In genomic region chr14:88785911-88786310, GRCh38 we compare ENCODE assay signal across 27 cellular contexts.
"Had no signal": no experiment of that assay in that cellular context is flagged by ENCODE, and none has a peak within 500 bp of the region (broad histone marks: within the 10 kb centered on the region; RNA-seq: fewer than 3 reads in every experiment).

No MANE protein-coding gene starts in this region.

- H3K27me3 ChIP-seq: stomach, suprapubic skin, testis, thyroid gland, tibial artery, tibial nerve, transverse colon, upper lobe of left lung, uterus, vagina had no signal

- H3K4me3 Mint-ChIP-seq: stimulated activated effector memory CD8-positive, alpha-beta T cell treated with anti-CD3 and anti-CD28 coated beads, Interleukin-12 subunit alpha, Interleukin-12 subunit beta, amount 100 ng/mL, for 72 hours; stimulated activated memory B cell treated with anti-CD40 and anti-IgM and Interleukin-4, amounts not matched to agents 10 μg/mL and 1 μg/mL and 100 μg/mL, for 72 hours; stimulated activated naive B cell treated with anti-CD40 and anti-IgM and Interleukin-4, amounts not matched to agents 10 μg/mL and 1 μg/mL and 100 μg/mL, for 72 hours; stimulated activated naive CD8-positive, alpha-beta T cell treated with anti-CD3 and anti-CD28 coated beads, Interleukin-15, amount 100 ng/mL, for 72 hours; stimulated activated naive CD8-positive, alpha-beta T cell treated with anti-CD3 and anti-CD28 coated beads, Interleukin-15, Interleukin-2, amounts not matched to agents 100 ng/mL and 50 ng/mL, for 24 hours; type B pancreatic cell had no signal

- H3K27ac ChIP-seq: stomach, suprapubic skin, testis, thoracic aorta, thyroid gland, tibial artery, tibial nerve, transverse colon, upper lobe of left lung, upper lobe of right lung, uterus, vagina had no signal

- H3K36me3 ChIP-seq: stomach, suprapubic skin, thoracic aorta, thyroid gland, tibial artery, tibial nerve, transverse colon, upper lobe of left lung, upper lobe of right lung, uterus, vagina had no signal

- H3K27me3 Mint-ChIP-seq: stimulated activated memory B cell treated with anti-CD40 and anti-IgM and Interleukin-4, amounts not matched to agents 10 μg/mL and 1 μg/mL and 100 μg/mL, for 72 hours; stimulated activated naive CD8-positive, alpha-beta T cell treated with anti-CD3 and anti-CD28 coated beads, Interleukin-15, amount 100 ng/mL, for 72 hours; stimulated activated naive CD8-positive, alpha-beta T cell treated with anti-CD3 and anti-CD28 coated beads, Interleukin-15, Interleukin-2, amounts not matched to agents 100 ng/mL and 50 ng/mL, for 24 hours had no signal

- H3K27ac Mint-ChIP-seq: stimulated activated effector memory CD8-positive, alpha-beta T cell treated with anti-CD3 and anti-CD28 coated beads, Interleukin-12 subunit alpha, Interleukin-12 subunit beta, amount 100 ng/mL, for 72 hours; stimulated activated naive CD8-positive, alpha-beta T cell treated with anti-CD3 and anti-CD28 coated beads, Interleukin-15, amount 100 ng/mL, for 72 hours; stimulated activated naive CD8-positive, alpha-beta T cell treated with anti-CD3 and anti-CD28 coated beads, Interleukin-15, Interleukin-2, amounts not matched to agents 100 ng/mL and 50 ng/mL, for 24 hours; type B pancreatic cell had no signal

- H3K9me3 ChIP-seq: suprapubic skin, testis, thoracic aorta, thyroid gland, tibial artery, uterus, vagina had no signal

- H3K36me3 Mint-ChIP-seq: stimulated activated effector memory CD8-positive, alpha-beta T cell treated with anti-CD3 and anti-CD28 coated beads, Interleukin-12 subunit alpha, Interleukin-12 subunit beta, amount 100 ng/mL, for 72 hours; type B pancreatic cell had no signal

- ATAC-seq: stimulated activated effector memory CD8-positive, alpha-beta T cell treated with anti-CD3 and anti-CD28 coated beads, Interleukin-12 subunit alpha, Interleukin-12 subunit beta, amount 100 ng/mL, for 72 hours; stimulated activated memory B cell treated with anti-CD40 and anti-IgM and Interleukin-4, amounts not matched to agents 10 μg/mL and 1 μg/mL and 100 μg/mL, for 72 hours; stimulated activated naive B cell treated with anti-CD40 and anti-IgM and Interleukin-4, amounts not matched to agents 10 μg/mL and 1 μg/mL and 100 μg/mL, for 72 hours; stimulated activated naive CD8-positive, alpha-beta T cell treated with anti-CD3 and anti-CD28 coated beads, Interleukin-15, amount 100 ng/mL, for 72 hours; stimulated activated naive CD8-positive, alpha-beta T cell treated with anti-CD3 and anti-CD28 coated beads, Interleukin-15, Interleukin-2, amounts not matched to agents 100 U/mL and 50 U/mL, for 24 hours; upper lobe of right lung had no signal

- DNase-seq: stimulated activated CD4-positive, alpha-beta T cell treated with anti-CD3 and anti-CD28 coated beads, Interleukin-2, amount 100 ng/mL, for 48 hours; stimulated activated CD4-positive, alpha-beta T cell treated with anti-CD3 and anti-CD28 coated beads, Interleukin-4, amount 100 ng/mL, for 1 hour; stimulated activated CD4-positive, alpha-beta T cell treated with anti-CD3 and anti-CD28 coated beads, Interleukin-4, amount 100 ng/mL, for 24 hours; stimulated activated CD4-positive, alpha-beta T cell treated with anti-CD3 and anti-CD28 coated beads, Interleukin-4, amount 100 ng/mL, for 4 hours; stimulated activated CD8-positive, alpha-beta memory T cell treated with anti-CD3 and anti-CD28 coated beads, Interleukin-4, amount 100 ng/mL, for 48 hours; stimulated activated naive B cell treated with anti-CD40 and anti-IgM and Interleukin-4, amounts not matched to agents 10 μg/mL and 1 μg/mL and 100 μg/mL, for 72 hours; stimulated activated naive CD4-positive, alpha-beta T cell; stimulated activated naive CD4-positive, alpha-beta T cell treated with Interleukin-2 at 50 U/mL for 16 hours; stimulated activated naive CD8-positive, alpha-beta T cell treated with anti-CD3 and anti-CD28 coated beads, Interleukin-15, amount 100 ng/mL, for 72 hours; stimulated activated naive CD8-positive, alpha-beta T cell treated with anti-CD3 and anti-CD28 coated beads, Interleukin-15, Interleukin-2, amounts not matched to agents 100 U/mL and 50 U/mL, for 24 hours; stomach; substantia nigra; testis; thyroid gland; tibial artery; transverse colon; upper lobe of left lung; upper lobe of right lung; uterus had no signal

- H3K9me3 Mint-ChIP-seq: type B pancreatic cell had no signal

- H3K4me3 ChIP-seq: stomach, suprapubic skin, testis, thoracic aorta, thyroid gland, tibial artery, tibial nerve, transverse colon, upper lobe of left lung, upper lobe of right lung, uterus, vagina had no signal

- H3K4me1 ChIP-seq: suprapubic skin, thyroid gland, tibial artery, transverse colon, upper lobe of right lung, uterus, vagina had no signal
